In genomic region chr1:36542024-36542961, GRCh38 we compare ENCODE assay signal across 1 cellular context.
TF ChIP-seq lines count a peak whose summit lies in the region.

No MANE protein-coding gene starts in this region.

TF ChIP-seq in K562, 482 proteins besides CTCF, POLR2A, EP300 and RAD21 (continued from another document):
- TF ChIP-seq RERE (CRISPR knock-in tag; IDR thresholded peaks at IDR 0.05; ENCODE audit: borderline replicate concordance): no peak
- TF ChIP-seq ZNF778 (CRISPR knock-in tag; IDR thresholded peaks at IDR 0.05): no peak
- TF ChIP-seq RBBP5 (IDR thresholded peaks at IDR 0.05; ENCODE audit: borderline replicate concordance, insufficient read depth, low read length, poor library complexity, severe bottlenecking): no peak
- TF ChIP-seq ZNF174 (CRISPR knock-in tag; IDR thresholded peaks at IDR 0.05): no peak
- no peak for TF ChIP-seq BRF2 (IDR thresholded peaks at IDR 0.05; ENCODE audit: borderline replicate concordance, insufficient read depth, insufficient read length)
- TF ChIP-seq NR1H2 (CRISPR knock-in tag; IDR thresholded peaks at IDR 0.05): no peak
- no peak for TF ChIP-seq XRCC5 (IDR thresholded peaks at IDR 0.05; ENCODE audit: low read depth, low read length)
- TF ChIP-seq CBX5 (IDR thresholded peaks at IDR 0.05; ENCODE audit: borderline replicate concordance, low read depth): no peak
